ENCODE assay signal across 19 cellular contexts in the genomic region with DNA sequence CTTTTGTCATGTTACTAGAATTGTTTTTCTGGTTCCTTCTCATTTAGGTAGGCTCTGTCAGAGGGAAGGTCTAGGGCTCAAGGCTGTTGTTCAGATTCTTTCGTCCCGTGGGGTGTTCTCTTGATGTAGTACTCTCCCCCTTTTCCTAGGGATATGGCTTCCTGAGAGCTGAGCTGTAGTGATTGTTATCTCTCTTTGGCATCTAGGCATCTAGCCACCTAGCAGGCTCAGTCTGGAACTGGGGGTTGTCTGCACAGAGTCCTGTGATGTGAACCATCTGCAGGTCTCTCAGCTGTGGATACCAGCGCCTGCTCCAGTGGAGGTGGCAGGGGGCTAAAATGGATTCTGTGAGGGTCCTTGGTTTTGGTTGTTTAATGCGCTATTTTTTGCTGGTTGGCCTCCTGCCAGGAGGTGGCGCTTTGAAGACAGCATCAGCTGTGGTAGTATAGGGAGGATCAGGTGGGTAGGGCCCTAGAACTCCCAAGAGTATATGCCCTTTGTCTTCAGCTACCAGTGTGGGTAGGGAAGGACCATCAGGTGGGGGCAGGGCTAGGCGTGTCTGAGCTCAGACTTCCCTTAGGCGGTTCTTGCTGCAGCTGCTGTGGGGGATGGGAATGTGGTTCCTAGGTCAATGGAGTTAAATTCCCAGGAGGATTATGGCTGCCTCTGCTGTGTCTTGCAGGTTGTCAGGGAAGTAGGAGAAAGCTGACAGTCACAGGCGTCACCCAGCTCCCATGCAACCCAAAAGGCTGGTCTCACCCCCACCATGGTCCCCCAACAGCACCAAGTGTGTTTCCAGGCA.
DNase-seq lines count a peak whose midpoint lies in the region; ATAC-seq and TF ChIP-seq lines count a peak whose summit lies in the region.
"Had no signal": no experiment of that assay in that cellular context is flagged by ENCODE, and none has a peak within 500 bp of the region (broad histone marks: within the 10 kb centered on the region; RNA-seq: fewer than 3 reads in every experiment).

No MANE protein-coding gene starts in this region.

- H4K5ac ChIP-seq in mesendoderm (ENCODE audit: low read length): no peak overlapping the region

- no peaks in the 10 kb centered on the region for H3K27me3 ChIP-seq in mesendoderm (ENCODE audit: insufficient read depth, low read length, poor library complexity)
- H3K27me3 ChIP-seq: ovary, sigmoid colon, upper lobe of left lung had no signal

- no peak overlapping the region for H2BK5ac ChIP-seq in mesendoderm (ENCODE audit: low read length)

- no peak overlapping the region for H2BK15ac ChIP-seq in mesendoderm (replicated peaks; ENCODE audit: low read depth)

- no peak overlapping the region for H3K4ac ChIP-seq in mesendoderm (ENCODE audit: low read depth, low read length)

- no peak overlapping the region for H3K23ac ChIP-seq in mesendoderm (ENCODE audit: low read length)

- no peaks in the 10 kb centered on the region for H3K79me1 ChIP-seq in mesendoderm (ENCODE audit: low read length)

- peak; percentile 77 for ATAC-seq in SK-N-SH treated with all-trans-retinoic acid at 6 μM for 48 hours
- ATAC-seq in HG02840 (IDR thresholded peaks at IDR 0.05; ENCODE audit: low FRiP score, unreplicated experiment): no peak
- ATAC-seq in HG03342 (IDR thresholded peaks at IDR 0.05; ENCODE audit: unreplicated experiment): no peak
- no peak for ATAC-seq in GM21717 (IDR thresholded peaks at IDR 0.05; ENCODE audit: unreplicated experiment)
- ATAC-seq: CD8-positive, alpha-beta T cell; esophagus mucosa; Panc1 had no signal

- H3K56ac ChIP-seq in mesendoderm (ENCODE audit: low read length): no peak overlapping the region

- no CpG with 5 or more reads among the region's 8 CpGs for WGBS in mesendoderm (ENCODE audit: extremely low coverage, insufficient coverage, low lambda C conversion rate)

- no peak overlapping the region for H3K18ac ChIP-seq in mesendoderm (ENCODE audit: low read length)

- H4K8ac ChIP-seq in mesendoderm (ENCODE audit: low read depth, low read length): no peak overlapping the region

- no peaks in the 10 kb centered on the region for H3K79me2 ChIP-seq in mesendoderm (ENCODE audit: control insufficient read depth, insufficient read depth, low read length)

- H3K27ac ChIP-seq in mesendoderm (ENCODE audit: low read depth, low read length): no peak overlapping the region
- H3K27ac ChIP-seq: ovary, sigmoid colon, SK-N-MC, upper lobe of left lung had no signal

- no peak overlapping the region for H3K4me2 ChIP-seq in mesendoderm (ENCODE audit: low read length)

- H2BK120ac ChIP-seq in mesendoderm (ENCODE audit: low read depth, low read length): no peak overlapping the region

- DNase-seq in NCI-H345 (lab: John Stamatoyannopoulos, UW) (peak; percentile 1), NCI-H345 treated with DMSO at 0.1 percent for 48 hours (lab: John Stamatoyannopoulos, UW; ENCODE audit: unreplicated experiment) (no peak), mesendoderm (peak; percentile 72)
- peak; percentile 1 for DNase-seq in Jurkat, Clone E6-1 (ENCODE audit: low read depth, low spot score)
- DNase-seq: activated CD4-positive, alpha-beta T cell treated with anti-CD3 and anti-CD28 coated beads for 4 hours; CD8-positive, alpha-beta T cell; NCI-H2029; NCI-H526 treated with DMSO at 0.1 percent for 48 hours; ovary; sigmoid colon; stimulated activated CD4-positive, alpha-beta T cell treated with anti-CD3 and anti-CD28 coated beads, Interleukin-1b, Interleukin-23, amount 100 ng/mL, for 48 hours; upper lobe of left lung had no signal

- H3K9ac ChIP-seq in mesendoderm (ENCODE audit: low read length): no peak overlapping the region

- no peaks in the 10 kb centered on the region for H3K4me1 ChIP-seq in mesendoderm (ENCODE audit: control insufficient read depth, low read depth, low read length)
- H3K4me1 ChIP-seq: sigmoid colon, upper lobe of left lung had no signal

- no peak overlapping the region for H3K4me3 ChIP-seq in Jurkat, Clone E6-1 (ENCODE audit: low read length)
- H3K4me3 ChIP-seq in mesendoderm (ENCODE audit: low read length): no peak overlapping the region
- H3K4me3 ChIP-seq: ovary, sigmoid colon, SK-N-MC, upper lobe of left lung had no signal

- no peak overlapping the region for H2AK5ac ChIP-seq in mesendoderm (ENCODE audit: low read length)

- H3K36me3 ChIP-seq in mesendoderm (ENCODE audit: control insufficient read depth, insufficient read depth, low read length): no peaks in the 10 kb centered on the region
- H3K36me3 ChIP-seq: ovary, sigmoid colon, upper lobe of left lung had no signal

TF ChIP-seq in SK-N-SH treated with all-trans-retinoic acid at 6 μM for 48 hours, 23 proteins besides CTCF, POLR2A, EP300 and RAD21:
- TF ChIP-seq SNAI2 (CRISPR knock-in tag; IDR thresholded peaks at IDR 0.05) (no peak), OSR1 (CRISPR knock-in tag; IDR thresholded peaks at IDR 0.05) (no peak), CSDC2 (CRISPR knock-in tag; IDR thresholded peaks at IDR 0.05) (no peak), ZNF8 (CRISPR knock-in tag; IDR thresholded peaks at IDR 0.05) (no peak), GLIS3 (CRISPR knock-in tag; IDR thresholded peaks at IDR 0.05) (no peak), ZC3H10 (CRISPR knock-in tag; IDR thresholded peaks at IDR 0.05) (no peak), ARNTL (CRISPR knock-in tag; IDR thresholded peaks at IDR 0.05; ENCODE audit: borderline replicate concordance, low read depth) (no peak), ZNF565 (CRISPR knock-in tag; conservative IDR thresholded peaks at IDR 0.05; ENCODE audit: low read depth) (no peak), TOX (CRISPR knock-in tag; IDR thresholded peaks at IDR 0.05; ENCODE audit: borderline replicate concordance) (no peak), PPARA (CRISPR knock-in tag; IDR thresholded peaks at IDR 0.05; ENCODE audit: borderline replicate concordance) (no peak)
- TF ChIP-seq, protein P1, sequence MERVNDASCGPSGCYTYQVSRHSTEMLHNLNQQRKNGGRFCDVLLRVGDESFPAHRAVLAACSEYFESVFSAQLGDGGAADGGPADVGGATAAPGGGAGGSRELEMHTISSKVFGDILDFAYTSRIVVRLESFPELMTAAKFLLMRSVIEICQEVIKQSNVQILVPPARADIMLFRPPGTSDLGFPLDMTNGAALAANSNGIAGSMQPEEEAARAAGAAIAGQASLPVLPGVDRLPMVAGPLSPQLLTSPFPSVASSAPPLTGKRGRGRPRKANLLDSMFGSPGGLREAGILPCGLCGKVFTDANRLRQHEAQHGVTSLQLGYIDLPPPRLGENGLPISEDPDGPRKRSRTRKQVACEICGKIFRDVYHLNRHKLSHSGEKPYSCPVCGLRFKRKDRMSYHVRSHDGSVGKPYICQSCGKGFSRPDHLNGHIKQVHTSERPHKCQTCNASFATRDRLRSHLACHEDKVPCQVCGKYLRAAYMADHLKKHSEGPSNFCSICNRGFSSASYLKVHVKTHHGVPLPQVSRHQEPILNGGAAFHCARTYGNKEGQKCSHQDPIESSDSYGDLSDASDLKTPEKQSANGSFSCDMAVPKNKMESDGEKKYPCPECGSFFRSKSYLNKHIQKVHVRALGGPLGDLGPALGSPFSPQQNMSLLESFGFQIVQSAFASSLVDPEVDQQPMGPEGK (CRISPR knock-in tag; IDR thresholded peaks at IDR 0.05; ENCODE audit: borderline replicate concordance): no peak
- TF ChIP-seq, protein P2, sequence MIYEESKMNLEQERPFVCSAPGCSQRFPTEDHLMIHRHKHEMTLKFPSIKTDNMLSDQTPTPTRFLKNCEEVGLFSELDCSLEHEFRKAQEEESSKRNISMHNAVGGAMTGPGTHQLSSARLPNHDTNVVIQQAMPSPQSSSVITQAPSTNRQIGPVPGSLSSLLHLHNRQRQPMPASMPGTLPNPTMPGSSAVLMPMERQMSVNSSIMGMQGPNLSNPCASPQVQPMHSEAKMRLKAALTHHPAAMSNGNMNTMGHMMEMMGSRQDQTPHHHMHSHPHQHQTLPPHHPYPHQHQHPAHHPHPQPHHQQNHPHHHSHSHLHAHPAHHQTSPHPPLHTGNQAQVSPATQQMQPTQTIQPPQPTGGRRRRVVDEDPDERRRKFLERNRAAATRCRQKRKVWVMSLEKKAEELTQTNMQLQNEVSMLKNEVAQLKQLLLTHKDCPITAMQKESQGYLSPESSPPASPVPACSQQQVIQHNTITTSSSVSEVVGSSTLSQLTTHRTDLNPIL (CRISPR knock-in tag; IDR thresholded peaks at IDR 0.05; ENCODE audit: low read depth): no peak
- TF ChIP-seq, protein P3, sequence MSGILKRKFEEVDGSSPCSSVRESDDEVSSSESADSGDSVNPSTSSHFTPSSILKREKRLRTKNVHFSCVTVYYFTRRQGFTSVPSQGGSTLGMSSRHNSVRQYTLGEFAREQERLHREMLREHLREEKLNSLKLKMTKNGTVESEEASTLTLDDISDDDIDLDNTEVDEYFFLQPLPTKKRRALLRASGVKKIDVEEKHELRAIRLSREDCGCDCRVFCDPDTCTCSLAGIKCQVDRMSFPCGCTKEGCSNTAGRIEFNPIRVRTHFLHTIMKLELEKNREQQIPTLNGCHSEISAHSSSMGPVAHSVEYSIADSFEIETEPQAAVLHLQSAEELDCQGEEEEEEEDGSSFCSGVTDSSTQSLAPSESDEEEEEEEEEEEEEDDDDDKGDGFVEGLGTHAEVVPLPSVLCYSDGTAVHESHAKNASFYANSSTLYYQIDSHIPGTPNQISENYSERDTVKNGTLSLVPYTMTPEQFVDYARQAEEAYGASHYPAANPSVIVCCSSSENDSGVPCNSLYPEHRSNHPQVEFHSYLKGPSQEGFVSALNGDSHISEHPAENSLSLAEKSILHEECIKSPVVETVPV (CRISPR knock-in tag; IDR thresholded peaks at IDR 0.05): no peak
